In the genomic region with DNA sequence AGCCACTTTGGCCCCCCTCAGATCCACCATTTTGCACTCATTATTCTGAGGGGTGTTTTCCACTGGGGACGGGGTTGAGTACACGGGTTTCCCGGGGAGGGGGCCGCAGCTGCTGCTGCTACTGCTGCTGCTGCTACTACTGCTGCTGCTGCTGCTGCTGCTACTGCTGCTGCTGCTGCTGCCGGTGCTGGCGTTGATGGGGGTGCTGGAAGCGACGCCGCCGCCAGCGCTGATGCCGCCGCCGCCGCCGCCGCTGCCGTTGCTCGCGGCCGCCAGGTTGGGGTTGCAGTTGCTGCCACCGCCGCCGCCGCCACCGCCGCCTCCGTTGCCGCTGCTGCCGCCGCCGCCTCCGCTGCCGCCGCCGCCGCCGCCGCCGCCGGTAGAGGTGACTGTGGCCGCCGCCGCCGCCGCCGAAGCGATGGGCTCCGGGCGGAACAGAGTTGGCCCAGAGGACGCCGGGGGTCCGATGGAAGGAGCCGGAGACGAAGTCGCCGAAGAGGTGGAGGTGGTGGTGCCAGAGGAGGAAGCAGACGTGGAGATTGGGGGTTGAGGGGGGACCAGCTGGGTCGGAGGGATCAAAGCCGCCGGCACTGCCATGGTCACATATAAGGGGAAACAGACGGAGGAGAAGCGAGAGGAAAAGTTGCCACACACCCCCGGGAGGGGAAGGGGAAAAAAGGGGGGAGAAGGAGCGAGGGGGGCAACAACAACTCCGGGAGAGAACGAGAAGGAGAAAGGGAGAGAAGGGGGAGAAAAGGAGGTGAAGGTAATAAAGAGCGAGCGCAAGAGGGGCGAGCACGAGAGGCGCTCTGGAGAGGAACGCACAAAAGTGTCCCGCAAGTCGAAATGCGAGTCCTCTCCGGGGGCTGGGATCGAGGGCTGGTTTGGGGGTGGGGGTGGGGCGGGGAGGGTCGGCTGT, we compare ENCODE assay signal across 8 cellular contexts. TPM values are rescaled to one million over a fixed set of nuclear protein-coding genes. Genes with fewer than 3 reads are reported as not detected.
DNase-seq lines count a peak whose midpoint lies in the region; ATAC-seq lines count a peak whose summit lies in the region.

No MANE protein-coding gene starts in this region.

- under 1% methylated on average over 80 of the region's 80 CpGs for WGBS in right cardiac atrium

- H3K4me1 Mint-ChIP-seq in activated naive CD8-positive, alpha-beta T cell (ENCODE audit: low read depth): peaks cover 21% of the 10 kb centered on the region

- H3K9me3 Mint-ChIP-seq in activated naive CD8-positive, alpha-beta T cell (ENCODE audit: low read depth): no peaks in the 10 kb centered on the region

- H3K4me3 ChIP-seq in right cardiac atrium (ENCODE audit: low read length): peak overlapping the region; percentile 82
- H3K4me3 ChIP-seq in rectal smooth muscle tissue (ENCODE audit: low read length): peak overlapping the region; percentile 83

- in situ Hi-C loops in KBM-7 (cut with MboI; ENCODE audit: low pct_unique_long_range_greater_than_20kb, low sequenced_read_pairs): no loop called here

- H3K27me3 Mint-ChIP-seq in activated naive CD8-positive, alpha-beta T cell: peaks cover 34% of the 10 kb centered on the region

- no peaks in the 10 kb centered on the region for H3K36me3 Mint-ChIP-seq in activated naive CD8-positive, alpha-beta T cell

- ATAC-seq in right cardiac atrium (peak in 1 of 2 donors; percentile 40), HG03571 (IDR thresholded peaks at IDR 0.05; ENCODE audit: unreplicated experiment) (no peak)

- no peak overlapping the region for H3K27ac Mint-ChIP-seq in activated naive CD8-positive, alpha-beta T cell

- peak overlapping the region; percentile 61 for H3K27ac ChIP-seq in right cardiac atrium (ENCODE audit: low read length)
- H3K27ac ChIP-seq in rectal smooth muscle tissue (ENCODE audit: low read depth, low read length): no peak overlapping the region

- no peaks in the 10 kb centered on the region for H3K27me3 ChIP-seq in right cardiac atrium (ENCODE audit: control insufficient read depth, insufficient read depth)
- H3K27me3 ChIP-seq in rectal smooth muscle tissue (ENCODE audit: control insufficient read depth, insufficient read depth, low read length): no peaks in the 10 kb centered on the region

- H3K4me3 Mint-ChIP-seq in activated naive CD8-positive, alpha-beta T cell: peak overlapping the region; percentile 82

- H3K9ac ChIP-seq in rectal smooth muscle tissue (ENCODE audit: low read length): peak overlapping the region; percentile 68

- peak; percentile 9 for DNase-seq in SKM-1 treated with dmso at 0.1 percent for 144 hours (lab: John Stamatoyannopoulos, UW; ENCODE audit: unreplicated experiment)
- DNase-seq in SKM-1 (lab: John Stamatoyannopoulos, UW; ENCODE audit: unreplicated experiment): no peak
- peak; percentile 21 for DNase-seq in KBM-7
- peak; percentile 15 to 74 (median 70) for DNase-seq in right cardiac atrium
- no peak for DNase-seq in NCI-H69 (lab: John Stamatoyannopoulos, UW)

- H3K9me3 ChIP-seq in right cardiac atrium (ENCODE audit: control insufficient read depth, low read length): no peaks in the 10 kb centered on the region

- no peaks in the 10 kb centered on the region for H3K36me3 ChIP-seq in rectal smooth muscle tissue (ENCODE audit: control insufficient read depth, insufficient read depth, low read length)

- intact Hi-C loops in right cardiac atrium (cut with DNase I): no loop called here

- H3K4me1 ChIP-seq in right cardiac atrium (ENCODE audit: control insufficient read depth, insufficient read depth, low read length): no peaks in the 10 kb centered on the region
- H3K4me1 ChIP-seq in rectal smooth muscle tissue (ENCODE audit: control insufficient read depth, insufficient read depth, low read length): no peaks in the 10 kb centered on the region

RNA-seq across cellular contexts. Expression of gene DACH1, which starts 0.6 kb away (rescaled TPM):
- 1 to 10 TPM; 1.0 to 3.9 (median 1.4) TPM for total RNA-seq in right cardiac atrium
- 1.3 TPM for polyA plus RNA-seq in right cardiac atrium

Comparison
In these comparisons a context has a peak if more than half of its experiments do, and no peak if none do; other contexts are left out.
1. DNase-seq: peak in SKM-1 treated with dmso at 0.1 percent for 144 hours (single experiment), KBM-7 (single experiment) and right cardiac atrium (3 of 3); none in SKM-1 (single experiment) and NCI-H69 (single experiment).